1 cellular context compared by ENCODE assay signal in genomic region chr1:40763742-40764532, GRCh38.
TF ChIP-seq lines count a peak whose summit lies in the region.

No MANE protein-coding gene starts in this region.

TF ChIP-seq in GM12878, 131 proteins besides CTCF, POLR2A, EP300 and RAD21 (continued from another document):
- TF ChIP-seq SKIL (IDR thresholded peaks at IDR 0.05; ENCODE audit: low read depth, poor library complexity, severe bottlenecking), result peak; percentile 67
- TF ChIP-seq GATAD2B (conservative IDR thresholded peaks at IDR 0.05; ENCODE audit: low read depth), result 0 out of 2 replicates have a peak, but pooled peaks have one; percentile 30
- no peak for TF ChIP-seq ATF2 (IDR thresholded peaks at IDR 0.05; ENCODE audit: low read length)
- no peak; the same call in 1 of the 2 replicates for TF ChIP-seq ZNF592 (IDR thresholded peaks at IDR 0.05)
- TF ChIP-seq USF2 (IDR thresholded peaks at IDR 0.05; ENCODE audit: borderline replicate concordance, low read depth, low read length), result no peak; the same call in 1 of the 2 replicates
- peak; percentile 90 to 93 for TF ChIP-seq IKZF2 (IDR thresholded peaks at IDR 0.05)
- TF ChIP-seq RCOR1 (conservative IDR thresholded peaks at IDR 0.05; ENCODE audit: low read depth, low read length), result no peak
- no peak for TF ChIP-seq MYB (IDR thresholded peaks at IDR 0.05; ENCODE audit: borderline replicate concordance, low read depth, low read length)
- no peak for TF ChIP-seq ASH2L (IDR thresholded peaks at IDR 0.05; ENCODE audit: borderline replicate concordance, low read depth)
- peak; percentile 72 for TF ChIP-seq MTA2 (IDR thresholded peaks at IDR 0.05; ENCODE audit: low read depth)
- no peak for TF ChIP-seq ESRRA (IDR thresholded peaks at IDR 0.05; ENCODE audit: low read length)
- no peak for TF ChIP-seq KAT2A (conservative IDR thresholded peaks at IDR 0.05; ENCODE audit: control insufficient read depth, low read depth, low read length)
- no peak for TF ChIP-seq ELK1 (IDR thresholded peaks at IDR 0.05; ENCODE audit: low read depth, low read length)
- TF ChIP-seq SMAD5 (IDR thresholded peaks at IDR 0.05; ENCODE audit: low read depth), result no peak
- no peak for TF ChIP-seq ZSCAN29 (IDR thresholded peaks at IDR 0.05)
- no peak for TF ChIP-seq NRF1 (conservative IDR thresholded peaks at IDR 0.05; ENCODE audit: low read depth, low read length)
- TF ChIP-seq TAF1 (IDR thresholded peaks at IDR 0.05; ENCODE audit: borderline replicate concordance, low read depth, low read length), result no peak
- TF ChIP-seq CHD2 (IDR thresholded peaks at IDR 0.05; ENCODE audit: borderline replicate concordance, low read depth, low read length), result no peak
- TF ChIP-seq PKNOX1 (IDR thresholded peaks at IDR 0.05), result no peak
- TF ChIP-seq SIX5 (IDR thresholded peaks at IDR 0.05; ENCODE audit: low read depth, low read length, severe bottlenecking), result no peak
- TF ChIP-seq CBX5 (IDR thresholded peaks at IDR 0.05; ENCODE audit: low read depth), result no peak
- TF ChIP-seq BMI1 (IDR thresholded peaks at IDR 0.05; ENCODE audit: borderline replicate concordance), result no peak
- TF ChIP-seq ZNF622 (IDR thresholded peaks at IDR 0.05), result no peak
- no peak for TF ChIP-seq MAX (IDR thresholded peaks at IDR 0.05; ENCODE audit: low read depth, low read length)
- 0 out of 2 replicates have a peak, but pooled peaks have one; percentile 23 for TF ChIP-seq ZBED1 (IDR thresholded peaks at IDR 0.05; ENCODE audit: borderline replicate concordance)
- TF ChIP-seq JUND (IDR thresholded peaks at IDR 0.05; ENCODE audit: low read depth, low read length), result no peak
- peak; percentile 72; the same call in 1 of the 2 replicates for TF ChIP-seq RELB (IDR thresholded peaks at IDR 0.05; ENCODE audit: low read depth)
- no peak for TF ChIP-seq ZNF207 (IDR thresholded peaks at IDR 0.05; ENCODE audit: borderline replicate concordance)
- no peak for TF ChIP-seq RFX5 (IDR thresholded peaks at IDR 0.05; ENCODE audit: low read depth, low read length)
- no peak for TF ChIP-seq EGR1 (IDR thresholded peaks at IDR 0.05; ENCODE audit: borderline replicate concordance in 1 of 2, low read depth in 2 of 2, low read length in 2 of 2)
- TF ChIP-seq MEF2A (IDR thresholded peaks at IDR 0.05; ENCODE audit: insufficient read depth, low read depth, low read length), result 0 out of 2 replicates have a peak, but pooled peaks have one; percentile 18
- TF ChIP-seq ZNF217 (IDR thresholded peaks at IDR 0.05), result no peak
- TF ChIP-seq BRCA1 (IDR thresholded peaks at IDR 0.05; ENCODE audit: low read depth, low read length), result no peak
- TF ChIP-seq IRF5 (IDR thresholded peaks at IDR 0.05; ENCODE audit: borderline replicate concordance), result no peak
- TF ChIP-seq TCF3 (IDR thresholded peaks at IDR 0.05; ENCODE audit: borderline replicate concordance, insufficient read depth, low read depth, low read length), result no peak
- TF ChIP-seq E2F4 (IDR thresholded peaks at IDR 0.05; ENCODE audit: low read depth, low read length), result no peak
- no peak for TF ChIP-seq FOS (IDR thresholded peaks at IDR 0.05; ENCODE audit: borderline replicate concordance, extremely low read depth, insufficient read length)
TF ChIP-seq in GM12878: peak in this region for 30.
